ENCODE assay signal across 10 cellular contexts in genomic region chr14:88668448-88669116, GRCh38.
A peak's percentile ranks its signal among the peaks of the same experiment; 100 is the strongest.
DNase-seq lines count a peak whose midpoint lies in the region; ATAC-seq and TF ChIP-seq lines count a peak whose summit lies in the region.
"Had no signal": no experiment of that assay in that cellular context is flagged by ENCODE, and none has a peak within 500 bp of the region (broad histone marks: within the 10 kb centered on the region; RNA-seq: fewer than 3 reads in every experiment).

No MANE protein-coding gene starts in this region.

- H3K9me3 Mint-ChIP-seq in IgD-negative memory B cell, result peaks cover 2 to 12% (median 4%) of the 10 kb centered on the region in 3 donors

- no peak overlapping the region for H3K4me2 ChIP-seq in smooth muscle cell

- peak overlapping the region in 1 of 3 donors; percentile 72 for H3K27ac Mint-ChIP-seq in IgD-negative memory B cell

- H3K9ac ChIP-seq in smooth muscle cell (ENCODE audit: low read depth), result no peak overlapping the region

- ATAC-seq in GM19043 (IDR thresholded peaks at IDR 0.05; ENCODE audit: low read depth, unreplicated experiment) (peak; percentile 53), HG02623 (IDR thresholded peaks at IDR 0.05; ENCODE audit: unreplicated experiment) (peak; percentile 79)

- TF ChIP-seq CTCF in smooth muscle cell (IDR thresholded peaks at IDR 0.05; ENCODE audit: borderline replicate concordance, insufficient read depth, poor library complexity, severe bottlenecking), result no peak

- H4K20me1 ChIP-seq in smooth muscle cell (ENCODE audit: low read depth), result no peaks in the 10 kb centered on the region

- H3K4me1 ChIP-seq in smooth muscle cell (ENCODE audit: low read depth), result no peaks in the 10 kb centered on the region

- peak overlapping the region; percentile 42 for H2AFZ ChIP-seq in smooth muscle cell (ENCODE audit: low read depth)

- no peaks in the 10 kb centered on the region for H3K27me3 ChIP-seq in smooth muscle cell (ENCODE audit: low read depth)
- H3K27me3 ChIP-seq: pancreas had no signal

- H3K27ac ChIP-seq in smooth muscle cell (ENCODE audit: low read depth), result no peak overlapping the region
- H3K27ac ChIP-seq: pancreas had no signal

- no peaks in the 10 kb centered on the region for H3F3A ChIP-seq in smooth muscle cell (ENCODE audit: low read depth)

- H3K4me3 ChIP-seq in smooth muscle cell, result no peak overlapping the region
- H3K4me3 ChIP-seq: K562, pancreas had no signal

- H3K4me1 Mint-ChIP-seq in IgD-negative memory B cell, result peaks cover 12 to 17% (median 15%) of the 10 kb centered on the region in 3 donors

- no peaks in the 10 kb centered on the region for H3K27me3 Mint-ChIP-seq in IgD-negative memory B cell

- H3K79me2 ChIP-seq in smooth muscle cell (ENCODE audit: low read depth), result no peaks in the 10 kb centered on the region

- peaks cover 18% of the 10 kb centered on the region for H3K36me3 Mint-ChIP-seq in IgD-negative memory B cell

- 96% methylated on average over 3 of the region's 3 CpGs for WGBS in smooth muscle cell (ENCODE audit: low lambda C conversion rate)

- no peaks in the 10 kb centered on the region for H3K9me3 ChIP-seq in smooth muscle cell (replicated peaks; ENCODE audit: low read depth)
- H3K9me3 ChIP-seq: pancreas had no signal

- DNase-seq in smooth muscle cell (lab: John Stamatoyannopoulos, UW; ENCODE audit: unreplicated experiment), result no peak
- DNase-seq in HUDEP-2 (lab: John Stamatoyannopoulos, UW; ENCODE audit: unreplicated experiment in 76 of 76), result no peak
- no peak for DNase-seq in NCI-H2029 (lab: John Stamatoyannopoulos, UW)
- no peak for DNase-seq in stimulated activated naive CD4-positive, alpha-beta T cell treated with Interleukin-2 at 50 U/mL for 16 hours (lab: John Stamatoyannopoulos, UW)
- DNase-seq: pancreas, SHP77 treated with DMSO at 0.1 percent for 48 hours had no signal

- H3K36me3 ChIP-seq in smooth muscle cell (ENCODE audit: low read depth), result no peaks in the 10 kb centered on the region
- H3K36me3 ChIP-seq: pancreas had no signal

- H3K4me3 Mint-ChIP-seq in IgD-negative memory B cell, result peak overlapping the region in 3 of 4 donors; percentile 18 to 90 (median 69)
